1 cellular context compared by ENCODE assay signal in the genomic region with DNA sequence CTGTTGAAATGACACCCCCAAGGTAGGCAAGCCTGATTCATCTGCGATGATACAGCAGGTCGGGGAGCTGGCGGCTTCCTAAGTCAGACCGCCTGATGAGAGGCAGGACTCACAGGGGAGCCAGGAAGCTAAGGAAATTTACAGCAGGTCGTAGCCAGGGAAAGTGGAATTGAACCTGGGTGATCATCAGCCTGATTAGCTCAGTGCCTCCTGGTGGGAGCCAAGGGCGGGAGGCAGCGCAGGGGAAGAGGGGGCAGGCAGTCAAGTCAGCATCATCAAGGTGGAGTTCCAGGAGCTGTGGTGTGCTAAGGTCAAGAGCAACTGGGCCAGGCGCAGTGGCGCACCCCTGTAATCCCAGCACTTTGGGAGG.
TF ChIP-seq lines count a peak whose summit lies in the region.

No MANE protein-coding gene starts in this region.

TF ChIP-seq in H1, 55 proteins besides CTCF, POLR2A, EP300 and RAD21:
- no peak for TF ChIP-seq NRF1 (IDR thresholded peaks at IDR 0.05; ENCODE audit: low read depth, low read length)
- TF ChIP-seq NANOG (IDR thresholded peaks at IDR 0.05; ENCODE audit: insufficient read depth, low read depth, low read length, poor library complexity, severe bottlenecking) = no peak
- TF ChIP-seq RBBP5 (IDR thresholded peaks at IDR 0.05; ENCODE audit: borderline replicate concordance, low read depth, low read length) = no peak
- TF ChIP-seq TCF12 (IDR thresholded peaks at IDR 0.05; ENCODE audit: low read depth, low read length) = no peak
- no peak for TF ChIP-seq HDAC6 (IDR thresholded peaks at IDR 0.05; ENCODE audit: low read depth, low read length)
- TF ChIP-seq JUN (IDR thresholded peaks at IDR 0.05; ENCODE audit: low read depth, low read length) = no peak
- no peak for TF ChIP-seq TEAD4 (IDR thresholded peaks at IDR 0.05; ENCODE audit: low read depth, low read length)
- TF ChIP-seq CREB1 (IDR thresholded peaks at IDR 0.05) = no peak
- TF ChIP-seq, protein P1, sequence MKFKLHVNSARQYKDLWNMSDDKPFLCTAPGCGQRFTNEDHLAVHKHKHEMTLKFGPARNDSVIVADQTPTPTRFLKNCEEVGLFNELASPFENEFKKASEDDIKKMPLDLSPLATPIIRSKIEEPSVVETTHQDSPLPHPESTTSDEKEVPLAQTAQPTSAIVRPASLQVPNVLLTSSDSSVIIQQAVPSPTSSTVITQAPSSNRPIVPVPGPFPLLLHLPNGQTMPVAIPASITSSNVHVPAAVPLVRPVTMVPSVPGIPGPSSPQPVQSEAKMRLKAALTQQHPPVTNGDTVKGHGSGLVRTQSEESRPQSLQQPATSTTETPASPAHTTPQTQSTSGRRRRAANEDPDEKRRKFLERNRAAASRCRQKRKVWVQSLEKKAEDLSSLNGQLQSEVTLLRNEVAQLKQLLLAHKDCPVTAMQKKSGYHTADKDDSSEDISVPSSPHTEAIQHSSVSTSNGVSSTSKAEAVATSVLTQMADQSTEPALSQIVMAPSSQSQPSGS (IDR thresholded peaks at IDR 0.05; ENCODE audit: low read length) = no peak
- TF ChIP-seq TAF1 (IDR thresholded peaks at IDR 0.05; ENCODE audit: low read depth, low read length) = no peak
- no peak for TF ChIP-seq SAP30 (IDR thresholded peaks at IDR 0.05; ENCODE audit: insufficient read depth, insufficient replicate concordance, low read length)
- TF ChIP-seq SIX5 (IDR thresholded peaks at IDR 0.05; ENCODE audit: low read depth, low read length) = no peak
- TF ChIP-seq CEBPB (IDR thresholded peaks at IDR 0.05; ENCODE audit: low read depth, low read length) = no peak
- no peak for TF ChIP-seq POU5F1 (IDR thresholded peaks at IDR 0.05; ENCODE audit: low read depth, low read length)
- TF ChIP-seq CTBP2 (IDR thresholded peaks at IDR 0.05; ENCODE audit: borderline replicate concordance, insufficient read depth, insufficient read length, low read length) = no peak
- TF ChIP-seq ZNF274 (IDR thresholded peaks at IDR 0.05; ENCODE audit: borderline replicate concordance, extremely low read depth, low read length) = no peak
- no peak for TF ChIP-seq CHD1 (IDR thresholded peaks at IDR 0.05; ENCODE audit: low read depth, low read length)
- no peak for TF ChIP-seq POLR2AphosphoS5 (IDR thresholded peaks at IDR 0.05; ENCODE audit: low read depth, low read length)
- no peak for TF ChIP-seq SRF (IDR thresholded peaks at IDR 0.05; ENCODE audit: low read depth, low read length)
